8 cellular contexts compared by ENCODE assay signal in genomic region chr16:83952940-83953795, GRCh38. TPM values are rescaled to one million over a fixed set of nuclear protein-coding genes. Genes with fewer than 3 reads are reported as not detected.
DNase-seq lines count a peak whose midpoint lies in the region; ATAC-seq and TF ChIP-seq lines count a peak whose summit lies in the region.

Gene OSGIN1 (plus strand): TSS chr16:83953240. CDS start chr16:83957672, 4,432 bp downstream.

- peaks cover 22% of the 10 kb centered on the region for H3K4me1 ChIP-seq in A673 (ENCODE audit: insufficient read depth, low read length, poor library complexity, severe bottlenecking)
- peaks cover 10% of the 10 kb centered on the region for H3K4me1 ChIP-seq in colonic mucosa

- BruUV-seq in A673 (replicated peaks; lab: Mats Ljungman, UMichigan) = no TSS peak

- H3K27ac ChIP-seq in A673 (ENCODE audit: low read depth, low read length, poor library complexity, severe bottlenecking) (peak within 1 kb of the TSS; percentile 22), colonic mucosa (peak within 1 kb of the TSS; percentile 95)

- ATAC-seq in GM18858 (IDR thresholded peaks at IDR 0.05; ENCODE audit: unreplicated experiment) (peak; percentile 53), HG03097 (IDR thresholded peaks at IDR 0.05; ENCODE audit: low FRiP score, unreplicated experiment) (peak; percentile 55)

- peak; percentile 86 for DNase-seq in A673 (ENCODE audit: low spot score)
- DNase-seq in NCI-H226 = peak; percentile 90
- DNase-seq in activated CD4-positive, alpha-beta T cell treated with anti-CD3 and anti-CD28 coated beads for 24 hours (ENCODE audit: low read depth in 2 of 2) = peak; percentile 72 to 81
- DNase-seq in colonic mucosa = peak; percentile 97
- DNase-seq in left kidney (ENCODE audit: low read depth, low spot score) = peak; percentile 75
- peak; percentile 86 for DNase-seq in stimulated activated CD4-positive, alpha-beta T cell treated with anti-CD3 and anti-CD28 coated beads, Interleukin-1b, Interleukin-23, amount 100 ng/mL, for 48 hours

- peak within 1 kb of the TSS; percentile 40 for H3K4me3 ChIP-seq in A673 (ENCODE audit: low read depth, low read length, poor library complexity, severe bottlenecking)
- H3K4me3 ChIP-seq in colonic mucosa = peak within 1 kb of the TSS; percentile 62

- H3K36me3 ChIP-seq in A673 (ENCODE audit: insufficient read depth, low read length, poor library complexity, severe bottlenecking) (no peaks in the 10 kb centered on the region), colonic mucosa (no peaks in the 10 kb centered on the region)

- H3K27me3 ChIP-seq in A673 (replicated peaks; ENCODE audit: insufficient read depth, low read depth, low read length, poor library complexity) (no peaks in the 10 kb centered on the region), colonic mucosa (no peaks in the 10 kb centered on the region)

- POLR2A ChIA-PET in A673 (lab: Charles Lee; ENCODE audit: low non-redundant PET) = no interaction called here

- intact Hi-C loops in A673 (cut with micrococcal nuclease; ENCODE audit: unreplicated experiment) (loop anchor here (5.0 kb wide), 1 partner anchor 126 kb away; no protein-coding TSS in a partner anchor), colonic mucosa (cut with DNase I) (no loop called here)

- peak within 1 kb of the TSS; percentile 94 to 95 for H3K9ac ChIP-seq in colonic mucosa (ENCODE audit: low read depth in 2 of 2, low read length in 2 of 2)

- H3K9me3 ChIP-seq in A673 (ENCODE audit: low read depth, low read length, poor library complexity, severe bottlenecking) (no peaks in the 10 kb centered on the region), colonic mucosa (no peaks in the 10 kb centered on the region)

- CTCF ChIA-PET in A673 (lab: Charles Lee) = interaction anchor here (0.6 kb wide), 2 partner anchors 11 to 552 kb away, joined by 3 read pairs; no protein-coding TSS in a partner anchor

- TF ChIP-seq CTCF in A673 (conservative IDR thresholded peaks at IDR 0.05; ENCODE audit: low read depth, low read length) = no peak
- TF ChIP-seq CTCF in colonic mucosa (IDR thresholded peaks at IDR 0.05) = no peak

RNA-seq across cellular contexts. Expression of gene OSGIN1, which starts in this region (rescaled TPM):
- total RNA-seq in A673 (2021) (1.2 and 2.4 TPM in 2 replicates), colonic mucosa (10 to 100 TPM in 1 of 2 donors, 1 to 10 TPM in 1; 9.4 to 11.9 TPM)

Comparison
In these comparisons a context has a peak if more than half of its experiments do, and no peak if none do; other contexts are left out.
1. Peak in every context shown above with its lines: DNase-seq, ATAC-seq, H3K4me3 ChIP-seq and H3K27ac ChIP-seq.